ENCODE assay signal across 27 cellular contexts in the genomic region with DNA sequence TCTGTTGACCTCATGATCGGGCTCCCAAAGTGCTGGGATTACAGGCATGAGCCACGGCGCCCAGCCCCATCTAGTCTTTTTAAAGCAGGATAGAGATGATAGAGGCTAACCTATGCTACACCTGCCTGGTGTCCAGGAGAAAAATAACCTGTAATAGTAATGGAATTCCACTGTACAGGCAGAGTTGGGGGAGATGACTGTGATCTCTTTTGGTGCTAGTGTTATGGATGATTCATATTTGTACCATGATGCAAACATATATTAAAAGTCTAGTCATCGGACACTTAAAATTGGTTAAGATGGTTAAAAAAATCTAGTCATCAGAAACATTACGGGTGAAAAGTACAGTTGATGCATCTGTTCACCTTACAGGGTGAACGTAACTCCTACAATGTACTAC.
"Had no signal": no experiment of that assay in that cellular context is flagged by ENCODE, and none has a peak within 500 bp of the region (broad histone marks: within the 10 kb centered on the region; RNA-seq: fewer than 3 reads in every experiment).

No MANE protein-coding gene starts in this region.

- DNase-seq: activated CD4-positive, alpha-beta T cell treated with anti-CD3 and anti-CD28 coated beads, Interleukin-2, amount 10 ng/mL, durations not matched to agents 7 days and 5 days; activated CD4-positive, CD25-positive, alpha-beta regulatory T cell treated with anti-CD3 and anti-CD28 coated beads, Interleukin-2, amount 50 U/mL, for 72 hours; activated CD8-positive, alpha-beta T cell treated with anti-CD3 and anti-CD28 coated beads for 36 hours; activated gamma-delta T cell treated with Interleukin-2 at 50 U/mL for 16 hours; activated naive CD8-positive, alpha-beta T cell treated with anti-CD3 and anti-CD28 coated beads, Interleukin-2, amount 50 U/mL, for 24 hours; activated T-cell treated with anti-CD3 and anti-CD28 coated beads, Interleukin-2, amount 50 U/mL, for 4 hours; anterior cingulate cortex; effector CD8-positive, alpha-beta T cell; gastrocnemius medialis; hypothalamus; immature natural killer cell; midbrain; naive thymus-derived CD4-positive, alpha-beta T cell; nucleus accumbens; psoas muscle; sigmoid colon; small intestine; stimulated activated CD4-positive, alpha-beta T cell treated with anti-CD3 and anti-CD28 coated beads, Interleukin-4, amount 100 ng/mL, for 24 hours; stimulated activated naive CD8-positive, alpha-beta T cell treated with anti-CD3 and anti-CD28 coated beads, Interleukin-15, amount 100 ng/mL, for 72 hours; substantia nigra; T-helper 2 cell; uterus had no signal

- H3K4me3 Mint-ChIP-seq: activated CD4-positive, alpha-beta T cell treated with anti-CD3 and anti-CD28 coated beads, Interleukin-2, amount 10 ng/mL, durations not matched to agents 7 days and 5 days; activated CD8-positive, alpha-beta T cell treated with anti-CD3 and anti-CD28 coated beads for 36 hours; activated naive CD4-positive, alpha-beta T cell treated with anti-CD3 and anti-CD28 coated beads, Interleukin-2, amount 50 U/mL, for 24 hours; activated naive CD8-positive, alpha-beta T cell treated with anti-CD3 and anti-CD28 coated beads, Interleukin-2, amount 50 U/mL, for 24 hours; activated T-cell treated with anti-CD3 and anti-CD28 coated beads, Interleukin-2, amount 50 U/mL, for 4 hours; activated T-helper 17 cell treated with anti-CD3 and anti-CD28 coated beads, Interleukin-2, amount 50 U/mL, for 72 hours; immature natural killer cell; memory B cell; naive thymus-derived CD4-positive, alpha-beta T cell; stimulated activated memory B cell treated with anti-CD40 and anti-IgM and Interleukin-4, amounts not matched to agents 10 μg/mL and 1 μg/mL and 100 μg/mL, for 72 hours; stimulated activated naive CD8-positive, alpha-beta T cell treated with anti-CD3 and anti-CD28 coated beads, Interleukin-15, amount 100 ng/mL, for 72 hours; type B pancreatic cell had no signal

- H3K9me3 Mint-ChIP-seq: activated T-cell treated with anti-CD3 and anti-CD28 coated beads, Interleukin-2, amount 50 U/mL, for 4 hours; activated T-helper 17 cell treated with anti-CD3 and anti-CD28 coated beads, Interleukin-2, amount 50 U/mL, for 72 hours; immature natural killer cell had no signal

- H3K27ac Mint-ChIP-seq: activated CD4-positive, alpha-beta T cell treated with anti-CD3 and anti-CD28 coated beads, Interleukin-2, amount 10 ng/mL, durations not matched to agents 7 days and 5 days; activated CD8-positive, alpha-beta T cell treated with anti-CD3 and anti-CD28 coated beads for 36 hours; activated naive CD4-positive, alpha-beta T cell treated with anti-CD3 and anti-CD28 coated beads, Interleukin-2, amount 50 U/mL, for 24 hours; activated naive CD8-positive, alpha-beta T cell treated with anti-CD3 and anti-CD28 coated beads, Interleukin-2, amount 50 U/mL, for 24 hours; activated T-helper 17 cell treated with anti-CD3 and anti-CD28 coated beads, Interleukin-2, amount 50 U/mL, for 72 hours; immature natural killer cell; memory B cell; naive thymus-derived CD4-positive, alpha-beta T cell; stimulated activated memory B cell treated with anti-CD40 and anti-IgM and Interleukin-4, amounts not matched to agents 10 μg/mL and 1 μg/mL and 100 μg/mL, for 72 hours; stimulated activated naive CD8-positive, alpha-beta T cell treated with anti-CD3 and anti-CD28 coated beads, Interleukin-15, amount 100 ng/mL, for 72 hours; type B pancreatic cell had no signal

- ATAC-seq: activated CD8-positive, alpha-beta T cell treated with anti-CD3 and anti-CD28 coated beads for 36 hours; activated naive CD8-positive, alpha-beta T cell treated with anti-CD3 and anti-CD28 coated beads, Interleukin-2, amount 50 U/mL, for 24 hours; activated T-cell treated with anti-CD3 and anti-CD28 coated beads, Interleukin-2, amount 50 U/mL, for 4 hours; activated T-helper 17 cell treated with anti-CD3 and anti-CD28 coated beads, Interleukin-2, amount 50 U/mL, for 72 hours; gastrocnemius medialis; naive thymus-derived CD4-positive, alpha-beta T cell; psoas muscle; stimulated activated memory B cell treated with anti-CD40 and anti-IgM and Interleukin-4, amounts not matched to agents 10 μg/mL and 1 μg/mL and 100 μg/mL, for 72 hours; stimulated activated naive CD8-positive, alpha-beta T cell treated with anti-CD3 and anti-CD28 coated beads, Interleukin-15, amount 100 ng/mL, for 72 hours had no signal

- H3K36me3 Mint-ChIP-seq: activated naive CD4-positive, alpha-beta T cell treated with anti-CD3 and anti-CD28 coated beads, Interleukin-2, amount 50 U/mL, for 24 hours; immature natural killer cell; stimulated activated memory B cell treated with anti-CD40 and anti-IgM and Interleukin-4, amounts not matched to agents 10 μg/mL and 1 μg/mL and 100 μg/mL, for 72 hours; type B pancreatic cell had no signal
